In the genomic region with DNA sequence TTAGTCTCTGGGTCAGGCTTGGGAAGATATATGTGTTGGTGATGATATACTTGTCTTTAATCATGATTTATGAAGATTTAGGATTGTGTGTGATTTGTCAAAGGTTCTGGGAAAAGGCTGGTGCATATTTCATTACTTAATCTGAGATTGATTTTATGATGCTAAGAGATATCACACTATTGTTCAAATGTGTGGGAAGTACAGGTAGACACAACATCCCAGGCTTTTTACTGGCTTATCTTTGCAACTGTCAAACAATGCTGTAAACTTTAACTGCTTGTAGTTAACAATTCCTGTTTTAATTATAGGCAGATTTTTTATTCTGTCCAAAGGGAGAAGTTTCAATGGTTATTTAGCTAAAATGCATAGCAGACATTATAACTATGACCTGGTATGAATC, we compare ENCODE assay signal across 13 cellular contexts. TPM values are rescaled to one million over a fixed set of nuclear protein-coding genes. Genes with fewer than 3 reads are reported as not detected.
DNase-seq lines count a peak whose midpoint lies in the region; ATAC-seq and TF ChIP-seq lines count a peak whose summit lies in the region.
"Had no signal": no experiment of that assay in that cellular context is flagged by ENCODE, and none has a peak within 500 bp of the region (broad histone marks: within the 10 kb centered on the region; RNA-seq: fewer than 3 reads in every experiment).

No MANE protein-coding gene starts in this region.

- no peaks in the 10 kb centered on the region for H3K36me3 ChIP-seq in GM23338 (ENCODE audit: insufficient read depth)
- no peaks in the 10 kb centered on the region for H3K36me3 ChIP-seq in neural cell (ENCODE audit: insufficient read depth, low read length)

- no peaks in the 10 kb centered on the region for H3K9me3 ChIP-seq in neural cell (ENCODE audit: low read length)

- no peaks in the 10 kb centered on the region for H3K9me2 ChIP-seq in GM23338 (ENCODE audit: insufficient read depth)
- H3K9me2 ChIP-seq in neural cell (ENCODE audit: insufficient read depth, low read length), result no peaks in the 10 kb centered on the region

- H3K36me3 Mint-ChIP-seq in GM23338 (ENCODE audit: low read depth) (no peaks in the 10 kb centered on the region), WTC11 (no peaks in the 10 kb centered on the region)
- peaks cover 5% of the 10 kb centered on the region for H3K36me3 Mint-ChIP-seq in activated CD4-positive, alpha-beta T cell treated with anti-CD3 and anti-CD28 coated beads for 36 hours (ENCODE audit: low read depth)
- H3K36me3 Mint-ChIP-seq in activated CD4-positive, alpha-beta T cell treated with anti-CD3 and anti-CD28 coated beads, Interleukin-2, amount 10 ng/mL, durations not matched to agents 24 days and 14 days (ENCODE audit: low read depth), result peaks cover 6% of the 10 kb centered on the region
- H3K36me3 Mint-ChIP-seq: CD8-positive, alpha-beta T cell had no signal

- peaks cover 3% of the 10 kb centered on the region for H3K27me3 Mint-ChIP-seq in GM23338 (ENCODE audit: insufficient read depth, low read depth, poor library complexity)
- no peaks in the 10 kb centered on the region for H3K27me3 Mint-ChIP-seq in WTC11 (ENCODE audit: low read depth)
- no peaks in the 10 kb centered on the region for H3K27me3 Mint-ChIP-seq in activated CD4-positive, alpha-beta T cell treated with anti-CD3 and anti-CD28 coated beads for 36 hours
- no peaks in the 10 kb centered on the region for H3K27me3 Mint-ChIP-seq in activated CD4-positive, alpha-beta T cell treated with anti-CD3 and anti-CD28 coated beads, Interleukin-2, amount 10 ng/mL, durations not matched to agents 24 days and 14 days
- H3K27me3 Mint-ChIP-seq: B cell had no signal

- H3K27ac Mint-ChIP-seq in GM23338 (peak overlapping the region; percentile 56), WTC11 (peak overlapping the region; percentile 32; the same call in 1 of the 2 replicates)
- H3K27ac Mint-ChIP-seq in activated CD4-positive, alpha-beta T cell treated with anti-CD3 and anti-CD28 coated beads for 36 hours, result no peak overlapping the region
- H3K27ac Mint-ChIP-seq in activated CD4-positive, alpha-beta T cell treated with anti-CD3 and anti-CD28 coated beads, Interleukin-2, amount 10 ng/mL, durations not matched to agents 24 days and 14 days, result no peak overlapping the region
- H3K27ac Mint-ChIP-seq: B cell; CD8-positive, alpha-beta T cell had no signal

- H3K27ac ChIP-seq in GM23338 (ENCODE audit: low read depth) (no peak overlapping the region), neural cell (ENCODE audit: low read length) (peak overlapping the region; percentile 63)
- H3K27ac ChIP-seq: BLaER1 treated with 17β-estradiol and CSF1 and Interleukin-3, amounts not matched to agents 10 nM and 100 nM had no signal

- POLR2A ChIA-PET in WTC11 (lab: Charles Lee), result no interaction called here
- POLR2A ChIA-PET in activated CD4-positive, alpha-beta T cell treated with anti-CD3 and anti-CD28 coated beads for 36 hours (lab: Charles Lee), result no interaction called here

- intact Hi-C loops in activated CD4-positive, alpha-beta T cell treated with anti-CD3 and anti-CD28 coated beads for 36 hours (cut with DNase I, micrococcal nuclease), result no loop called here
- intact Hi-C loops in activated CD4-positive, alpha-beta T cell treated with anti-CD3 and anti-CD28 coated beads, Interleukin-2, amount 10 ng/mL, durations not matched to agents 24 days and 14 days (cut with micrococcal nuclease), result no loop called here

- no peak for DNase-seq in GM23338 (ENCODE audit: low spot score)
- DNase-seq in WTC11 (ENCODE audit: low spot score), result no peak
- no peak for DNase-seq in activated CD4-positive, alpha-beta T cell treated with anti-CD3 and anti-CD28 coated beads for 36 hours
- no peak for DNase-seq in activated CD4-positive, alpha-beta T cell treated with anti-CD3 and anti-CD28 coated beads, Interleukin-2, amount 10 ng/mL, durations not matched to agents 24 days and 14 days
- DNase-seq in glomerular visceral epithelial cell (ENCODE audit: extremely low spot score), result no peak
- DNase-seq: CD8-positive, alpha-beta T cell; COR-L47; GOT3; H7 had no signal

- no peak overlapping the region for H3K4me2 ChIP-seq in GM23338
- no peak overlapping the region for H3K4me2 ChIP-seq in neural cell (ENCODE audit: low read length)
- H3K4me2 ChIP-seq: BLaER1 treated with 17β-estradiol and CSF1 and Interleukin-3, amounts not matched to agents 10 nM and 100 nM had no signal

- no peak for TF ChIP-seq EP300 in neural cell (conservative IDR thresholded peaks at IDR 0.05; ENCODE audit: poor library complexity, severe bottlenecking)

- H3F3A ChIP-seq in GM23338 (replicated peaks; ENCODE audit: low read depth) (no peaks in the 10 kb centered on the region), neural cell (ENCODE audit: insufficient read depth, low read length, poor library complexity, severe bottlenecking) (no peaks in the 10 kb centered on the region)

- H3K9me3 Mint-ChIP-seq in GM23338 (no peaks in the 10 kb centered on the region; the same call in 2 of the 3 replicates), WTC11 (no peaks in the 10 kb centered on the region)
- no peaks in the 10 kb centered on the region for H3K9me3 Mint-ChIP-seq in activated CD4-positive, alpha-beta T cell treated with anti-CD3 and anti-CD28 coated beads for 36 hours (ENCODE audit: low read depth)
- H3K9me3 Mint-ChIP-seq in activated CD4-positive, alpha-beta T cell treated with anti-CD3 and anti-CD28 coated beads, Interleukin-2, amount 10 ng/mL, durations not matched to agents 24 days and 14 days, result peaks cover 4% of the 10 kb centered on the region
- H3K9me3 Mint-ChIP-seq: CD8-positive, alpha-beta T cell had no signal

- H3K4me1 ChIP-seq in GM23338 (ENCODE audit: insufficient read depth), result peaks cover 30% of the 10 kb centered on the region

- ATAC-seq in GM23338, result no peak
- no peak for ATAC-seq in WTC11
- ATAC-seq in activated CD4-positive, alpha-beta T cell treated with anti-CD3 and anti-CD28 coated beads for 36 hours, result no peak
- ATAC-seq: CD8-positive, alpha-beta T cell; HCT116 had no signal

- H3K79me2 ChIP-seq in GM23338 (replicated peaks; ENCODE audit: insufficient read depth), result peaks cover 98% of the 10 kb centered on the region
- peaks cover 99% of the 10 kb centered on the region for H3K79me2 ChIP-seq in neural cell (replicated peaks; ENCODE audit: insufficient read depth, low read length)

- peaks cover 43% of the 10 kb centered on the region for H3K4me1 Mint-ChIP-seq in GM23338
- peaks cover 47% of the 10 kb centered on the region for H3K4me1 Mint-ChIP-seq in WTC11
- H3K4me1 Mint-ChIP-seq in activated CD4-positive, alpha-beta T cell treated with anti-CD3 and anti-CD28 coated beads for 36 hours, result peaks cover 11% of the 10 kb centered on the region
- H3K4me1 Mint-ChIP-seq in activated CD4-positive, alpha-beta T cell treated with anti-CD3 and anti-CD28 coated beads, Interleukin-2, amount 10 ng/mL, durations not matched to agents 24 days and 14 days, result peaks cover 9% of the 10 kb centered on the region

- H3K9ac ChIP-seq in neural cell (ENCODE audit: low read length), result no peak overlapping the region
- H3K9ac ChIP-seq: BLaER1 treated with 17β-estradiol and CSF1 and Interleukin-3, amounts not matched to agents 10 nM and 100 nM had no signal

- H4K20me1 ChIP-seq in GM23338 (replicated peaks; ENCODE audit: insufficient read depth) (no peaks in the 10 kb centered on the region), neural cell (ENCODE audit: insufficient read depth) (peaks cover 13% of the 10 kb centered on the region)
- H4K20me1 ChIP-seq: BLaER1 treated with 17β-estradiol and CSF1 and Interleukin-3, amounts not matched to agents 10 nM and 100 nM had no signal

- H3K4me3 Mint-ChIP-seq in GM23338 (no peak overlapping the region), WTC11 (no peak overlapping the region)
- H3K4me3 Mint-ChIP-seq in activated CD4-positive, alpha-beta T cell treated with anti-CD3 and anti-CD28 coated beads for 36 hours, result no peak overlapping the region
- no peak overlapping the region for H3K4me3 Mint-ChIP-seq in activated CD4-positive, alpha-beta T cell treated with anti-CD3 and anti-CD28 coated beads, Interleukin-2, amount 10 ng/mL, durations not matched to agents 24 days and 14 days
- H3K4me3 Mint-ChIP-seq: B cell; CD8-positive, alpha-beta T cell had no signal

- TF ChIP-seq CTCF in GM23338 (conservative IDR thresholded peaks at IDR 0.05; ENCODE audit: low read depth in 2 of 2) (no peak), WTC11 (IDR thresholded peaks at IDR 0.05) (no peak), neural cell (IDR thresholded peaks at IDR 0.05; ENCODE audit: poor library complexity, severe bottlenecking) (no peak)

- CTCF ChIA-PET in WTC11 (lab: Charles Lee), result no interaction called here
- CTCF ChIA-PET in activated CD4-positive, alpha-beta T cell treated with anti-CD3 and anti-CD28 coated beads for 36 hours (lab: Charles Lee), result no interaction called here

- no peak overlapping the region for H2AFZ ChIP-seq in GM23338
- no peak overlapping the region for H2AFZ ChIP-seq in neural cell (ENCODE audit: low read depth, low read length)

- no peak for TF ChIP-seq RAD21 in neural cell (conservative IDR thresholded peaks at IDR 0.05)

- H3K27me3 ChIP-seq in GM23338 (ENCODE audit: insufficient read depth), result no peaks in the 10 kb centered on the region
- H3K27me3 ChIP-seq in neural cell (ENCODE audit: insufficient read depth, low read depth, low read length), result no peaks in the 10 kb centered on the region
- H3K27me3 ChIP-seq: BLaER1 treated with 17β-estradiol and CSF1 and Interleukin-3, amounts not matched to agents 10 nM and 100 nM had no signal

- H3K4me3 ChIP-seq in GM23338, result no peak overlapping the region
- no peak overlapping the region for H3K4me3 ChIP-seq in neural cell (ENCODE audit: low read length)
- H3K4me3 ChIP-seq: BLaER1 treated with 17β-estradiol and CSF1 and Interleukin-3, amounts not matched to agents 10 nM and 100 nM had no signal

TF ChIP-seq in GM23338, 12 proteins besides CTCF, POLR2A, EP300 and RAD21 (continues in another document):
- no peak for TF ChIP-seq ZNF331 (CRISPR knock-in tag; IDR thresholded peaks at IDR 0.05; ENCODE audit: low read depth)

TF ChIP-seq in WTC11, 78 proteins besides CTCF, POLR2A, EP300 and RAD21 (continues in another document):
- no peak for TF ChIP-seq SMAD3 (CRISPR knock-in tag; IDR thresholded peaks at IDR 0.05; ENCODE audit: borderline replicate concordance)
- TF ChIP-seq RELA (CRISPR knock-in tag; IDR thresholded peaks at IDR 0.05; ENCODE audit: borderline replicate concordance), result no peak

TF ChIP-seq in neural cell, 6 proteins besides CTCF, POLR2A, EP300 and RAD21:
- TF ChIP-seq MXI1 (conservative IDR thresholded peaks at IDR 0.05; ENCODE audit: poor library complexity, severe bottlenecking) (no peak), POLR2AphosphoS5 (IDR thresholded peaks at IDR 0.05) (no peak), EZH2 (IDR thresholded peaks at IDR 0.05; ENCODE audit: borderline replicate concordance, insufficient read depth, low read length, poor library complexity, severe bottlenecking) (no peak)
TF ChIP-seq in neural cell: peak in this region for 0.

RNA-seq across cellular contexts. Expression of a gene that starts 23.9 kb away (rescaled TPM):
- 50.5 and 83.1 TPM in 2 replicates for total RNA-seq in GM23338 (2014; rRNA removed; shearing (Covaris generic))
- polyA plus RNA-seq in GM23338 (2016; fragmentation: Nextera tagmentation; extraction: Ambion mirVana) (24.5 and 28.9 TPM in 2 replicates), neural cell (398 and 402 TPM in 2 replicates)
- 48.5 to 58.3 TPM (median 53.3 TPM) in 3 replicates for total RNA-seq in WTC11 (2021)
- polyA minus RNA-seq in neural cell, result 607 and 710 TPM in 2 replicates
- 10 to 100 TPM; 11.3 to 11.4 TPM for total RNA-seq in activated CD4-positive, alpha-beta T cell treated with anti-CD3 and anti-CD28 coated beads for 36 hours
- total RNA-seq in activated CD4-positive, alpha-beta T cell treated with anti-CD3 and anti-CD28 coated beads, Interleukin-2, amount 10 ng/mL, durations not matched to agents 24 days and 14 days, result 26.1 and 27.7 TPM in 2 replicates

Comparison
In these comparisons a context has a peak if more than half of its experiments do, and no peak if none do; other contexts are left out.
1. H3K27ac Mint-ChIP-seq: peak in GM23338 (single experiment) and WTC11 (single experiment); none in activated CD4-positive, alpha-beta T cell treated with anti-CD3 and anti-CD28 coated beads for 36 hours (single experiment) and activated CD4-positive, alpha-beta T cell treated with anti-CD3 and anti-CD28 coated beads, Interleukin-2, amount 10 ng/mL, durations not matched to agents 24 days and 14 days (single experiment).